ENCODE assay signal across 22 cellular contexts in the genomic region with DNA sequence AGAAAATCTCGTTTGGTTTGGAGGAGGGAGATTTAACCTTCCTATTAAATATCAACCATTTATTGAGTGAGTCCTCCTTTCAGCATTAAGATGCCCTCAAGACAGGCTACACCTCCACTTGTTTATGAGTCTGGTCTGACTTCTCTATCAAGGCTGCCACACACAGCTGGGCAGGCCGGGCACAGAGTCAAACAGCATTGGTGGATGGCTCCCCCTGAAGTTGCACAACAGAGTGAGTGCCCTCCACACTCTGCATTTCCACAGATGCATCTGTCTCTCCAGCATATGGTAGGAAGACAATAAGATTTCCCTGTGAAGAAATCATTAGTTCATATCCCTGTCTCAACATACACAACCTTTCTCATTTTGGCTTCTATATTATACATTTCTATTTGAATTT. TPM values are rescaled to one million over a fixed set of nuclear protein-coding genes. Genes with fewer than 3 reads are reported as not detected.
DNase-seq lines count a peak whose midpoint lies in the region; ATAC-seq, FAIRE-seq and TF ChIP-seq lines count a peak whose summit lies in the region.
"Had no signal": no experiment of that assay in that cellular context is flagged by ENCODE, and none has a peak within 500 bp of the region (broad histone marks: within the 10 kb centered on the region; RNA-seq: fewer than 3 reads in every experiment).

No MANE protein-coding gene starts in this region.

- FAIRE-seq in GM12878 (lab: Jason Lieb, UNC): no peak
- FAIRE-seq: colon, frontal cortex, RCC 7860 had no signal

- CTCF ChIA-PET in activated CD8-positive, alpha-beta memory T cell treated with anti-CD3 and anti-CD28 coated beads, Interleukin-2, amount 10 ng/mL, durations not matched to agents 7 days and 5 days (lab: Charles Lee): no interaction called here
- CTCF ChIA-PET in GM12878 (lab: Yijun Ruan, JAX): no interaction called here

- H3K27me3 ChIP-seq in GM12878 (replicated peaks in 1 of 2; ENCODE audit: control insufficient read depth in 2 of 2, insufficient read depth in 2 of 2, low read length in 1 of 2) (no peaks in the 10 kb centered on the region), MG63 (no peaks in the 10 kb centered on the region), gastroesophageal sphincter (no peaks in the 10 kb centered on the region)
- H3K27me3 ChIP-seq: stomach, vagina had no signal

- BruUV-seq in GM12878 (replicated peaks; lab: Mats Ljungman, UMichigan): no TSS peak

- POLR2A ChIA-PET in GM12878 (lab: Charles Lee): no interaction called here
- POLR2A ChIA-PET in naive thymus-derived CD8-positive, alpha-beta T cell (lab: Charles Lee): no interaction called here

- H3K27me3 Mint-ChIP-seq in activated CD8-positive, alpha-beta memory T cell treated with anti-CD3 and anti-CD28 coated beads, Interleukin-2, amount 10 ng/mL, durations not matched to agents 7 days and 5 days: no peaks in the 10 kb centered on the region
- H3K27me3 Mint-ChIP-seq in naive thymus-derived CD8-positive, alpha-beta T cell: no peaks in the 10 kb centered on the region
- H3K27me3 Mint-ChIP-seq: progenitor cell of endocrine pancreas had no signal

- H3K4me1 ChIP-seq in GM12878 (ENCODE audit: control insufficient read depth, insufficient read depth, low read length) (peaks cover 11% of the 10 kb centered on the region), gastroesophageal sphincter (peaks cover 0 to 3% (median 0%) of the 10 kb centered on the region in 3 donors)
- H3K4me1 ChIP-seq: Caco-2, lower lobe of right lung, stomach, vagina had no signal

- RAD21 ChIA-PET in GM12878 (lab: Charles Lee; ENCODE audit: unreplicated experiment): no interaction called here

- in situ Hi-C loops in GM12878 (cut with MboI): no loop called here

- TF ChIP-seq EP300 in GM12878 (IDR thresholded peaks at IDR 0.05; ENCODE audit: borderline replicate concordance in 1 of 2, control insufficient read depth in 1 of 2, low read depth in 2 of 2, low read length in 2 of 2) (no peak), gastroesophageal sphincter (IDR thresholded peaks at IDR 0.05) (no peak)

- no peak overlapping the region for H2AFZ ChIP-seq in GM12878 (ENCODE audit: control insufficient read depth, low read depth, low read length)

- H3K9me3 ChIP-seq in GM12878 (replicated peaks; ENCODE audit: control insufficient read depth, insufficient read depth, low read length) (no peaks in the 10 kb centered on the region), MG63 (no peaks in the 10 kb centered on the region), gastroesophageal sphincter (no peaks in the 10 kb centered on the region)
- H3K9me3 ChIP-seq: Caco-2, lower lobe of right lung, stomach, vagina had no signal

- no peak overlapping the region for H3K4me2 ChIP-seq in GM12878 (ENCODE audit: control insufficient read depth, insufficient read depth)

- H4K20me1 ChIP-seq in GM12878 (ENCODE audit: control insufficient read depth, insufficient read depth): no peaks in the 10 kb centered on the region

- H3K9ac ChIP-seq in GM12878 (ENCODE audit: control insufficient read depth, insufficient read depth, low read length): no peak overlapping the region

- no peak for DNase-seq in activated CD8-positive, alpha-beta memory T cell treated with anti-CD3 and anti-CD28 coated beads, Interleukin-2, amount 10 ng/mL, durations not matched to agents 7 days and 5 days
- DNase-seq in activated CD8-positive, alpha-beta memory T cell treated with anti-CD3 and anti-CD28 coated beads, Interleukin-2, amount 50 U/mL, for 4 hours: no peak
- DNase-seq in M059J (ENCODE audit: low read depth) (peak; percentile 5), GM12878 (ENCODE audit: low read depth, low spot score) (no peak), MG63 (no peak)
- DNase-seq in naive thymus-derived CD8-positive, alpha-beta T cell: no peak
- DNase-seq: aorta; Caco-2; HCEC 1CT; lower lobe of right lung; NCI-H2081 treated with DMSO at 0.1 percent for 48 hours; NCI-H524; stimulated activated CD4-positive, alpha-beta T cell treated with anti-CD3 and anti-CD28 coated beads, Interleukin-12 subunit alpha, Interleukin-12 subunit beta, amount 100 ng/mL, for 4 hours; stomach had no signal

- peaks cover 48% of the 10 kb centered on the region for H3K36me3 Mint-ChIP-seq in activated CD8-positive, alpha-beta memory T cell treated with anti-CD3 and anti-CD28 coated beads, Interleukin-2, amount 10 ng/mL, durations not matched to agents 7 days and 5 days
- peaks cover 4 to 65% (median 23%) of the 10 kb centered on the region in 3 donors for H3K36me3 Mint-ChIP-seq in naive thymus-derived CD8-positive, alpha-beta T cell

- H3K36me3 ChIP-seq in GM12878 (ENCODE audit: control insufficient read depth in 2 of 2, insufficient read depth in 2 of 2, low read length in 1 of 2) (peaks cover 0 to 19% of the 10 kb centered on the region in 2 experiments; a peak in 2 of 4 replicates), MG63 (no peaks in the 10 kb centered on the region; the same call in 1 of the 2 replicates), gastroesophageal sphincter (peaks cover 0 to 83% of the 10 kb centered on the region in 2 donors)

- no peaks in the 10 kb centered on the region for H3K9me3 Mint-ChIP-seq in activated CD8-positive, alpha-beta memory T cell treated with anti-CD3 and anti-CD28 coated beads, Interleukin-2, amount 10 ng/mL, durations not matched to agents 7 days and 5 days (ENCODE audit: low read depth)
- H3K9me3 Mint-ChIP-seq in naive thymus-derived CD8-positive, alpha-beta T cell: no peaks in the 10 kb centered on the region
- H3K9me3 Mint-ChIP-seq: nephron had no signal

- H3K4me3 Mint-ChIP-seq in activated CD8-positive, alpha-beta memory T cell treated with anti-CD3 and anti-CD28 coated beads, Interleukin-2, amount 10 ng/mL, durations not matched to agents 7 days and 5 days: no peak overlapping the region
- H3K4me3 Mint-ChIP-seq in naive thymus-derived CD8-positive, alpha-beta T cell: no peak overlapping the region
- H3K4me3 Mint-ChIP-seq: nephron had no signal

- intact Hi-C loops in GM12878 (cut with micrococcal nuclease; ENCODE audit: unreplicated experiment): no loop called here

- TF ChIP-seq CTCF in GM12878 (IDR thresholded peaks at IDR 0.05 in 2 of 3, conservative IDR thresholded peaks at IDR 0.05 in 1 of 3; ENCODE audit: control insufficient read depth in 2 of 3, extremely low read depth in 1 of 3, insufficient read depth in 1 of 3, low read depth in 3 of 3, low read length in 3 of 3): no peak
- TF ChIP-seq CTCF in gastroesophageal sphincter (IDR thresholded peaks at IDR 0.05): no peak

- peaks cover 10% of the 10 kb centered on the region for H3K4me1 Mint-ChIP-seq in activated CD8-positive, alpha-beta memory T cell treated with anti-CD3 and anti-CD28 coated beads, Interleukin-2, amount 10 ng/mL, durations not matched to agents 7 days and 5 days
- H3K4me1 Mint-ChIP-seq in naive thymus-derived CD8-positive, alpha-beta T cell: peaks cover 0 to 36% (median 7%) of the 10 kb centered on the region in 4 donors
- H3K4me1 Mint-ChIP-seq: nephron had no signal

- H3K27ac Mint-ChIP-seq in activated CD8-positive, alpha-beta memory T cell treated with anti-CD3 and anti-CD28 coated beads, Interleukin-2, amount 10 ng/mL, durations not matched to agents 7 days and 5 days: peak overlapping the region; percentile 27
- peak overlapping the region in 7 of 10 donors; percentile 43 to 79 (median 63) for H3K27ac Mint-ChIP-seq in naive thymus-derived CD8-positive, alpha-beta T cell
- H3K27ac Mint-ChIP-seq: nephron, progenitor cell of endocrine pancreas had no signal

- no peaks in the 10 kb centered on the region for H3K79me2 ChIP-seq in GM12878 (ENCODE audit: control insufficient read depth, insufficient read depth, low read length)

- no peak for TF ChIP-seq RAD21 in GM12878 (IDR thresholded peaks at IDR 0.05; ENCODE audit: insufficient read depth, low read depth, low read length)

- H3K4me3 ChIP-seq in GM12878: no peak overlapping the region
- no peak overlapping the region for H3K4me3 ChIP-seq in MG63
- H3K4me3 ChIP-seq in gastroesophageal sphincter: no peak overlapping the region
- H3K4me3 ChIP-seq: lower lobe of right lung, stomach, vagina had no signal

- no peak for TF ChIP-seq POLR2A in GM12878 (IDR thresholded peaks at IDR 0.05; ENCODE audit: low read depth, low read length)
- no peak for TF ChIP-seq POLR2A in gastroesophageal sphincter (IDR thresholded peaks at IDR 0.05)

- SMC1A ChIA-PET in GM12878 (lab: Charles Lee; ENCODE audit: uncharacterized antibody, unreplicated experiment): no interaction called here

- H3K27ac ChIP-seq in GM12878 (ENCODE audit: control insufficient read depth, insufficient read depth): no peak overlapping the region
- H3K27ac ChIP-seq in gastroesophageal sphincter: no peak overlapping the region
- H3K27ac ChIP-seq: lower lobe of right lung, stomach, vagina had no signal

- 73% methylated on average over 2 of the region's 2 CpGs for WGBS in GM12878 (ENCODE audit: insufficient coverage, insufficient replicate concordance, low lambda C conversion rate, missing lambda C conversion rate)
- 45 to 100% methylated on average over 1 of the region's 2 CpGs for WGBS in gastroesophageal sphincter (ENCODE audit: low coverage in 1 of 2), 2 donors

- no peak for ATAC-seq in activated CD8-positive, alpha-beta memory T cell treated with anti-CD3 and anti-CD28 coated beads, Interleukin-2, amount 10 ng/mL, durations not matched to agents 7 days and 5 days
- ATAC-seq in GM12878: 0 out of 3 replicates have a peak, but pooled peaks have one; percentile 10
- ATAC-seq in naive thymus-derived CD8-positive, alpha-beta T cell: no peak
- ATAC-seq in HG02642 (IDR thresholded peaks at IDR 0.05; ENCODE audit: poor library complexity, unreplicated experiment): no peak
- ATAC-seq in gastroesophageal sphincter: no peak
- ATAC-seq: lower lobe of right lung had no signal

RNA-seq across cellular contexts. Expression of a gene that starts 31.4 kb away (rescaled TPM):
- 100 to 1,000 TPM in 1 of 2 experiments, 10 to 100 TPM in 1; 79.6 to 129 TPM for total RNA-seq in activated CD8-positive, alpha-beta memory T cell treated with anti-CD3 and anti-CD28 coated beads, Interleukin-2, amount 10 ng/mL, durations not matched to agents 7 days and 5 days
- total RNA-seq in M059J (2014; rRNA removed; shearing (Covaris generic)): 48.3 and 55.6 TPM in 2 replicates
- 69.4 and 73.9 TPM in 2 replicates for total RNA-seq in GM12878 (2013; cell fraction: nucleolus; rRNA removed)
- total RNA-seq in GM12878 (2014; rRNA removed) (17.8 and 24.5 TPM in 2 replicates), GM12878 (2014; rRNA removed; fragmentation: Illumina TruSeq; extraction: Trizol) (35.0 and 36.3 TPM in 2 replicates), GM12878 (2021) (33.9 and 35.6 TPM in 2 replicates), gastroesophageal sphincter (10 to 100 TPM; 33.1 to 42.7 (median 38.7) TPM)
- 61.1 TPM for polyA plus RNA-seq in GM12878 (2011; ENCODE audit: low read depth)
- polyA plus RNA-seq in GM12878 (2011; rRNA removed) (77.3 and 89.2 TPM in 2 replicates), GM12878 (2014; fragmentation: Illumina TruSeq; extraction: Trizol) (50.1 and 64.6 TPM in 2 replicates), GM12878 (2014; fragmentation: Nextera tagmentation; extraction: Ambion mirVana) (10 to 100 TPM; 16.9 to 23.0 TPM), GM12878 (2014; rRNA removed) (39.7 and 40.9 TPM in 2 replicates), GM12878 (2016; fragmentation: Nextera tagmentation; extraction: Ambion mirVana) (10 to 100 TPM; 24.2 to 31.6 TPM)
- polyA plus RNA-seq in GM12878 (2011; cell fraction: cytosol; rRNA removed): 30.5 and 35.1 TPM in 2 replicates
- 74.2 and 92.7 TPM in 2 replicates for polyA plus RNA-seq in GM12878 (2011; cell fraction: nucleus; rRNA removed)
- 49.4 and 62.6 TPM in 2 replicates for polyA plus RNA-seq in GM12878 (2012)
- 25.4 and 33.2 TPM in 2 replicates for polyA minus RNA-seq in GM12878 (2011; rRNA and poly(A)+ RNA removed)
- 12.0 and 12.8 TPM in 2 replicates for polyA minus RNA-seq in GM12878 (2011; cell fraction: cytosol; rRNA and poly(A)+ RNA removed)
- 18.4 and 27.5 TPM in 2 replicates for polyA minus RNA-seq in GM12878 (2011; cell fraction: nucleus; rRNA and poly(A)+ RNA removed)
- total RNA-seq in naive thymus-derived CD8-positive, alpha-beta T cell: 100 to 1,000 TPM; 121 to 132 TPM
- 10 to 100 TPM; 75.9 to 88.3 (median 80.4) TPM for polyA plus RNA-seq in naive thymus-derived CD8-positive, alpha-beta T cell
- 14.6 and 21.5 TPM in 2 replicates for total RNA-seq in MG63 (2014; rRNA removed; shearing (Covaris generic); ENCODE audit: low replicate concordance)

RNA-seq across cellular contexts. Expression of a gene that starts 58.2 kb away (rescaled TPM):
- 10 to 100 TPM; 18.1 to 20.9 TPM for total RNA-seq in activated CD8-positive, alpha-beta memory T cell treated with anti-CD3 and anti-CD28 coated beads, Interleukin-2, amount 10 ng/mL, durations not matched to agents 7 days and 5 days
- total RNA-seq in M059J (2014; rRNA removed; shearing (Covaris generic)): 8.2 and 12.2 TPM in 2 replicates
- 7.5 and 23.5 TPM in 2 replicates for total RNA-seq in GM12878 (2013; cell fraction: nucleolus; rRNA removed)
- total RNA-seq in GM12878 (2014; rRNA removed) (7.5 and 9.4 TPM in 2 replicates), GM12878 (2014; rRNA removed; fragmentation: Illumina TruSeq; extraction: Trizol) (11.4 and 11.7 TPM in 2 replicates), GM12878 (2021) (10.6 and 12.3 TPM in 2 replicates), gastroesophageal sphincter (10 to 100 TPM; 13.2 to 29.1 (median 20.1) TPM)
- polyA plus RNA-seq in GM12878 (2011; ENCODE audit: low read depth): 4.5 TPM
- polyA plus RNA-seq in GM12878 (2011; rRNA removed) (11.4 and 13.9 TPM in 2 replicates), GM12878 (2014; fragmentation: Illumina TruSeq; extraction: Trizol) (13.5 and 16.6 TPM in 2 replicates), GM12878 (2014; fragmentation: Nextera tagmentation; extraction: Ambion mirVana) (1 to 10 TPM; 5.1 to 5.7 TPM), GM12878 (2014; rRNA removed) (8.6 and 11.1 TPM in 2 replicates), GM12878 (2016; fragmentation: Nextera tagmentation; extraction: Ambion mirVana) (10 to 100 TPM; 11.1 to 11.3 TPM)
- 5.1 TPM in 2 replicates for polyA plus RNA-seq in GM12878 (2011; cell fraction: cytosol; rRNA removed)
- polyA plus RNA-seq in GM12878 (2011; cell fraction: nucleus; rRNA removed): 8.9 and 12.5 TPM in 2 replicates
- polyA plus RNA-seq in GM12878 (2012): 6.3 and 6.5 TPM in 2 replicates
- 8.1 and 8.5 TPM in 2 replicates for polyA minus RNA-seq in GM12878 (2011; rRNA and poly(A)+ RNA removed)
- polyA minus RNA-seq in GM12878 (2011; cell fraction: cytosol; rRNA and poly(A)+ RNA removed): 2.8 and 4.2 TPM in 2 replicates
- 3.7 and 6.2 TPM in 2 replicates for polyA minus RNA-seq in GM12878 (2011; cell fraction: nucleus; rRNA and poly(A)+ RNA removed)
- total RNA-seq in naive thymus-derived CD8-positive, alpha-beta T cell: 10 to 100 TPM; 23.4 to 27.0 TPM
- 1 to 10 TPM; 6.7 to 8.4 (median 7.9) TPM for polyA plus RNA-seq in naive thymus-derived CD8-positive, alpha-beta T cell
- total RNA-seq in MG63 (2014; rRNA removed; shearing (Covaris generic); ENCODE audit: low replicate concordance): 3.6 and 4.3 TPM in 2 replicates
